23 cellular contexts compared by ENCODE assay signal in the genomic region with DNA sequence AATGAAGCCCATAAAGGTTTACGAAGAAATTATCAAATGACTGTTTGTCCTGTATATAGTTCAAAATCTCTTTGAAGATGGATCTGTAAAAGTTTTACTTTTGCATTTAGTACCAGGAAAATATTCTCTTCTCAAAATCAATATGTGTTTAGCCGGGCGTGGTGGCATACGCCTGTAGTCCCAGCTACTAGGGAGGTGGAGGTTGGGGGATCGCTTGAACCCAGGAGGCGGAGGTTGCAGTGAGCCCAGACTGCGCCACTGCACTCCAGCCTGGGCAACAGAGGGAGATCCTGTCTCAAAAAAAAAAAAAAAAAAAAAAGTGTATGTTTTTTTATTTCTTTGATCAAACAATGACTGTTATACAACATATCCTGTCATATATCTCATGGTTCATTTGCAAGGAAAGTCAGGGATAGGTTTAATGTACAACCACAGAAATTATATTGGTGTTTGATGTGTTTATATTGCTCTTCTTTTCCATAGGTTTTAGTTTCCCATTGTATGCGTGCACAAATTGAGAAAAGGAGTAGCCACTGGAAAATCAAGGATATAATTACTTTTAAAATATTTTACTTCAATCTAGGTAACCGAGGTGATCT. TPM values are rescaled to one million over a fixed set of nuclear protein-coding genes. Genes with fewer than 3 reads are reported as not detected.
DNase-seq lines count a peak whose midpoint lies in the region; ATAC-seq and TF ChIP-seq lines count a peak whose summit lies in the region.
"Had no signal": no experiment of that assay in that cellular context is flagged by ENCODE, and none has a peak within 500 bp of the region (broad histone marks: within the 10 kb centered on the region; RNA-seq: fewer than 3 reads in every experiment).

No MANE protein-coding gene starts in this region.

- H3K4me3 ChIP-seq in foreskin fibroblast (ENCODE audit: low read depth in 1 of 2, low read length in 2 of 2): no peak overlapping the region
- H3K4me3 ChIP-seq: GM12878, GM23338, SK-N-MC had no signal

- H3K27me3 Mint-ChIP-seq in Calu3 (ENCODE audit: unreplicated experiment): no peaks in the 10 kb centered on the region
- H3K27me3 Mint-ChIP-seq in osteocyte (ENCODE audit: unreplicated experiment): no peaks in the 10 kb centered on the region
- H3K27me3 Mint-ChIP-seq: IgD-negative memory B cell had no signal

- CTCF ChIA-PET in Calu3 (lab: Charles Lee) (interaction anchor here (0.7 kb wide), 1 partner anchor 102 kb away, joined by 3 read pairs; no protein-coding TSS in a partner anchor), RWPE1 (lab: Yijun Ruan, JAX) (interaction anchor here (0.7 kb wide), 1 partner anchor 119 kb away, joined by 4 read pairs; no protein-coding TSS in a partner anchor)

- H3K4me1 Mint-ChIP-seq in Calu3 (ENCODE audit: low read depth, unreplicated experiment) (peaks cover 13% of the 10 kb centered on the region), osteocyte (ENCODE audit: unreplicated experiment) (peaks cover 4% of the 10 kb centered on the region)
- H3K4me1 Mint-ChIP-seq: CD4-positive, alpha-beta memory T cell; IgD-negative memory B cell had no signal

- peak overlapping the region; percentile 81 for H3K27ac ChIP-seq in RWPE1
- peak overlapping the region; percentile 82 for H3K27ac ChIP-seq in epithelial cell of prostate
- H3K27ac ChIP-seq: SK-N-MC had no signal

- DNase-seq in Calu3 (no peak), RWPE1 (ENCODE audit: low spot score) (no peak), epithelial cell of prostate (ENCODE audit: low read depth, low spot score) (no peak), osteocyte (ENCODE audit: extremely low spot score, unreplicated experiment) (peak; percentile 25), cerebellar cortex (ENCODE audit: low spot score) (no peak), foreskin fibroblast (no peak)
- DNase-seq in activated CD4-positive, CD25-positive, alpha-beta regulatory T cell (lab: John Stamatoyannopoulos, UW): no peak
- DNase-seq: C1 segment of cervical spinal cord; CD4-positive, alpha-beta memory T cell; COR-L47; GDM1; H9; NCI-H1048; NCI-H1417; NCI-H1694; NCI-H2029 treated with DMSO at 0.1 percent for 48 hours; NCI-H526 treated with DMSO at 0.1 percent for 48 hours; SIG-M5 had no signal

- BruUV-seq in Calu3 (replicated peaks; lab: Mats Ljungman, UMichigan): no TSS peak

- H3K36me3 Mint-ChIP-seq in Calu3 (ENCODE audit: insufficient read depth, unreplicated experiment): no peaks in the 10 kb centered on the region
- H3K36me3 Mint-ChIP-seq in osteocyte (ENCODE audit: unreplicated experiment): no peaks in the 10 kb centered on the region
- H3K36me3 Mint-ChIP-seq: CD4-positive, alpha-beta memory T cell; IgD-negative memory B cell had no signal

- POLR2A ChIA-PET in RWPE1 (lab: Yijun Ruan, JAX; ENCODE audit: low non-redundant PET): no interaction called here

- H3K4me3 Mint-ChIP-seq in Calu3 (ENCODE audit: low read depth, unreplicated experiment) (no peak overlapping the region), osteocyte (ENCODE audit: unreplicated experiment) (no peak overlapping the region)
- H3K4me3 Mint-ChIP-seq: CD4-positive, alpha-beta memory T cell; GM23338; H9; IgD-negative memory B cell had no signal

- H3K9me3 Mint-ChIP-seq in Calu3 (ENCODE audit: low read depth, unreplicated experiment) (no peaks in the 10 kb centered on the region), osteocyte (ENCODE audit: unreplicated experiment) (no peaks in the 10 kb centered on the region)
- H3K9me3 Mint-ChIP-seq: GM23338, H9, IgD-negative memory B cell had no signal

- H3K27ac Mint-ChIP-seq in Calu3 (ENCODE audit: unreplicated experiment): peak overlapping the region; percentile 30
- no peak overlapping the region for H3K27ac Mint-ChIP-seq in osteocyte (ENCODE audit: unreplicated experiment)
- H3K27ac Mint-ChIP-seq: CD4-positive, alpha-beta memory T cell; GM23338; H9 had no signal

- intact Hi-C loops in Calu3 (cut with micrococcal nuclease; ENCODE audit: unreplicated experiment): no loop called here

- no peak for ATAC-seq in HG03135 (IDR thresholded peaks at IDR 0.05; ENCODE audit: unreplicated experiment)
- ATAC-seq: GM12878, GM23338 had no signal

- TF ChIP-seq CTCF in Calu3 (IDR thresholded peaks at IDR 0.05; ENCODE audit: unreplicated experiment) (no peak), RWPE1 (conservative IDR thresholded peaks at IDR 0.05; ENCODE audit: low read depth) (no peak), osteocyte (IDR thresholded peaks at IDR 0.05) (no peak), foreskin fibroblast (IDR thresholded peaks at IDR 0.05; ENCODE audit: low read depth, low read length) (no peak)

RNA-seq across cellular contexts. Expression of gene SOX4, which starts 40.1 kb away (rescaled TPM):
- total RNA-seq in Calu3 (2022) (109 and 120 TPM in 2 replicates), osteocyte (110 and 118 TPM in 2 replicates)
